Comparison of ENCODE assay signal across 2 cellular contexts in the genomic region with DNA sequence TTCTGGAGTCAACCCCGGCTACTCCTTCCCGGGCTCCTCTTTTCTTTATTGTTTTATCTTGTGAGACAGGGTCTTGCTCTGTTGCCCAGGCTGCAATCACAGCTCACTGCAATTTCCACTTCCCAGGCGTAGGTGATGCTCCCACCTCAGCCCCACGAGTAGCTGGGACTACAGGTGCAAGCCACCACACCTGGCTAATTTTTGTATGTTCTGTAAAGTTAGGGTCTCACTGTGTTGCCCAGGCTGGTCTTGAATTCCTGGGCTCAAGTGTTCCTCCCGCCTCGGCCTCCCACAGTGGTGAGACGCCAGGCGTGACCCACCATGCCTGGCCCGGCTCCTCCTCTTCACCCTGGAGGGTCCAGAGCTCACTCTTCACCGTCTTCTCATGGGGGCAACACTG.
TF ChIP-seq lines count a peak whose summit lies in the region.

No MANE protein-coding gene starts in this region.

TF ChIP-seq in HepG2, 621 proteins besides CTCF, POLR2A, EP300 and RAD21:
- TF ChIP-seq FOSL1 (CRISPR knock-in tag; IDR thresholded peaks at IDR 0.05; ENCODE audit: borderline replicate concordance) (no peak), ZNF121 (CRISPR knock-in tag; IDR thresholded peaks at IDR 0.05) (peak; percentile 62; the same call in 1 of the 2 replicates)

TF ChIP-seq in WTC11, 78 proteins besides CTCF, POLR2A, EP300 and RAD21:
- no peak for TF ChIP-seq NFATC4 (CRISPR knock-in tag; IDR thresholded peaks at IDR 0.05)
- TF ChIP-seq NR2C2 (CRISPR knock-in tag; IDR thresholded peaks at IDR 0.05) = no peak
- TF ChIP-seq RORB (CRISPR knock-in tag; IDR thresholded peaks at IDR 0.05) = no peak
- TF ChIP-seq ZNF396 (CRISPR knock-in tag; IDR thresholded peaks at IDR 0.05; ENCODE audit: borderline replicate concordance) = no peak
- TF ChIP-seq MAX (CRISPR knock-in tag; IDR thresholded peaks at IDR 0.05) = no peak
- TF ChIP-seq ZNF121 (CRISPR knock-in tag; IDR thresholded peaks at IDR 0.05) = peak; percentile 60; the same call in 1 of the 2 replicates
- TF ChIP-seq ZNF416 (CRISPR knock-in tag; IDR thresholded peaks at IDR 0.05) = no peak
- TF ChIP-seq ZBTB21 (CRISPR knock-in tag; IDR thresholded peaks at IDR 0.05; ENCODE audit: borderline replicate concordance) = no peak
TF ChIP-seq in WTC11: peak in this region for 1.
